In the genomic region with DNA sequence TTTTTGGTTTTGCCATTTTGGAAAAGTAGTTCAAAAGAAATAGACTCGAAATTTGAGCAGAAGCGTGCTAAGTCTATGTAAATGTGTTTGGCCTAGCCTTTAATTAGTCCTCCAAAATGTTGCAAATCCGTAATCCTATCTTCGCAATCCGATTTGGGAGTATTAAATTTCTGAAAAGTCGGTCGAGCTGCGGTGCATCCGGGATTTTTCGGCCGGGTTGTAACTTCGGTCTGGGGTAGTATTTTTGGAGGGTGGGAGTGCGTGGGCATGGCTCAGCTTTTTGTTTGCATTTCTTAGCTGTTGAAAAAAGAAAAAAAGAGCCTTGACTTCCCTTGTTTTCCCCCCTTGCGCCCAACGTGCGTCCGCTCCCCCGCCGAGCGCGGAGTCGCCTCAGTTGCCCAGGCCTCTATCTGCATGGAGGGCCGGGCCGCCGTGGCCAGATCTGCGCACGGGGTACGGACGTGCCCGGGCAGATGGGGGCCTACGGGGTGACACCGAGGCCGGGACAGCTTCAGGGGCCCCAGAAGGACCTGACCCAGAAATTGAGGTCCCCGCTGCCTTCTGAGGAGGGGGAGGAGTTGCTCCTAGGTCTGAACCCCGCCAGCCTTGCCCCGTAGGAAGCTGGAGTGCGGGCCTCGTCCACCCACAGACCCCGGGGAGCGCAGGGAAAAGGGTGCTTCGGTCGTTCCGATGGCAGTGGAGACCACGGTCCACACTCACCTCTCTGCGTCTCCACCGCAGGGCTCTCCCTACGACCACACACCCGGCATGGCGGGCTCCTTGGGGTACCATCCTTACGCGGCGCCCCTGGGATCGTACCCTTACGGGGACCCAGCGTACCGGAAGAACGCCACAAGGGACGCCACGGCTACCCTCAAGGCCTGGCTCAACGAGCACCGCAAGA, we compare ENCODE assay signal across 9 cellular contexts. TPM values are rescaled to one million over a fixed set of nuclear protein-coding genes. Genes with fewer than 3 reads are reported as not detected.
A peak's percentile ranks its signal among the peaks of the same experiment; 100 is the strongest.
DNase-seq lines count a peak whose midpoint lies in the region; ATAC-seq and TF ChIP-seq lines count a peak whose summit lies in the region.
"Had no signal": no experiment of that assay in that cellular context is flagged by ENCODE, and none has a peak within 500 bp of the region (broad histone marks: within the 10 kb centered on the region; RNA-seq: fewer than 3 reads in every experiment).

No MANE protein-coding gene starts in this region.

- no CpG with 5 or more reads among the region's 61 CpGs for WGBS in H9 (ENCODE audit: extremely low coverage, insufficient read length, low lambda C conversion rate)

- H3K4me3 Mint-ChIP-seq in H9: peak overlapping the region; percentile 55 to 79
- peak overlapping the region; percentile 24 for H3K4me3 Mint-ChIP-seq in activated naive CD8-positive, alpha-beta T cell treated with anti-CD3 and anti-CD28 coated beads, Interleukin-2, amount 50 U/mL, for 24 hours

- H3K27ac ChIP-seq in 22Rv1: peak overlapping the region; percentile 100
- H3K27ac ChIP-seq in H9 (ENCODE audit: insufficient read length, low read depth, low read length): no peak overlapping the region
- H3K27ac ChIP-seq in RWPE1: no peak overlapping the region

- H2BK15ac ChIP-seq in H9 (ENCODE audit: low read depth, low read length): no peak overlapping the region

- DNase-seq in H9: no peak
- DNase-seq in activated naive CD8-positive, alpha-beta T cell treated with anti-CD3 and anti-CD28 coated beads, Interleukin-2, amount 50 U/mL, for 24 hours: no peak
- DNase-seq in kidney epithelial cell (ENCODE audit: low read depth): no peak
- DNase-seq in stimulated activated CD4-positive, alpha-beta T cell treated with anti-CD3 and anti-CD28 coated beads, Interleukin-2, amount 100 ng/mL, for 48 hours: no peak
- DNase-seq in NCI-H1417 treated with DMSO at 0.1 percent for 48 hours (lab: John Stamatoyannopoulos, UW): no peak
- DNase-seq in anterior cingulate cortex (lab: John Stamatoyannopoulos, UW): no peak
- DNase-seq in RWPE1 (ENCODE audit: low spot score): no peak
- DNase-seq: effector CD8-positive, alpha-beta T cell had no signal

- peak overlapping the region; percentile 62 for H3K4me3 ChIP-seq in kidney epithelial cell (ENCODE audit: low read depth, low read length)

- no peak overlapping the region for H3T11ph ChIP-seq in H9 (ENCODE audit: low read length)

- H3K18ac ChIP-seq in H9 (ENCODE audit: insufficient read length, low read depth, low read length): no peak overlapping the region

- H2AK5ac ChIP-seq in H9 (ENCODE audit: insufficient read length, low read length): no peak overlapping the region

- H3K56ac ChIP-seq in H9 (ENCODE audit: insufficient read length, low read depth, low read length): no peak overlapping the region

- no peak overlapping the region for H3K9ac ChIP-seq in H9 (ENCODE audit: extremely low read depth, insufficient read length, low read length)

- TF ChIP-seq CTCF in 22Rv1 (IDR thresholded peaks at IDR 0.05) (no peak), H9 (conservative IDR thresholded peaks at IDR 0.05) (no peak), kidney epithelial cell (IDR thresholded peaks at IDR 0.05; ENCODE audit: insufficient read depth, low read length, poor library complexity, severe bottlenecking) (no peak), RWPE1 (conservative IDR thresholded peaks at IDR 0.05; ENCODE audit: low read depth) (no peak)

- H3K9me3 ChIP-seq in H9 (ENCODE audit: control insufficient read depth, low read depth, low read length): no peaks in the 10 kb centered on the region

- H3K36me3 Mint-ChIP-seq in H9 (ENCODE audit: insufficient read depth in 1 of 3, low read depth in 3 of 3): no peaks in the 10 kb centered on the region; a peak in 2 of 7 replicates
- peaks cover 4% of the 10 kb centered on the region for H3K36me3 Mint-ChIP-seq in activated naive CD8-positive, alpha-beta T cell treated with anti-CD3 and anti-CD28 coated beads, Interleukin-2, amount 50 U/mL, for 24 hours (ENCODE audit: low read depth)

- no peaks in the 10 kb centered on the region for H3K36me3 ChIP-seq in kidney epithelial cell (ENCODE audit: control insufficient read depth, insufficient read depth, low read length)

- no peak overlapping the region for H2BK12ac ChIP-seq in H9 (ENCODE audit: insufficient read length, low read depth, low read length)

- peaks cover 0 to 3% of the 10 kb centered on the region in 2 experiments; a peak in 4 of 5 replicates for H3K9me3 Mint-ChIP-seq in H9
- H3K9me3 Mint-ChIP-seq in activated naive CD8-positive, alpha-beta T cell treated with anti-CD3 and anti-CD28 coated beads, Interleukin-2, amount 50 U/mL, for 24 hours: no peaks in the 10 kb centered on the region

- H3K79me1 ChIP-seq in H9 (ENCODE audit: insufficient read depth, low read depth, low read length, poor library complexity, severe bottlenecking): no peaks in the 10 kb centered on the region

- no peaks in the 10 kb centered on the region for H4K20me1 ChIP-seq in H9 (ENCODE audit: control insufficient read depth, insufficient read depth, insufficient read length)

- H4K5ac ChIP-seq in H9 (ENCODE audit: insufficient read length, low read depth, low read length): no peak overlapping the region

- no peak for ATAC-seq in activated naive CD8-positive, alpha-beta T cell treated with anti-CD3 and anti-CD28 coated beads, Interleukin-2, amount 50 U/mL, for 24 hours

- peak overlapping the region; percentile 78 for H3K4me2 ChIP-seq in H9 (ENCODE audit: insufficient read depth, insufficient read length, low read length)

- no peak overlapping the region for H2BK5ac ChIP-seq in H9 (ENCODE audit: insufficient read length, low read length)

- no peaks in the 10 kb centered on the region for H3K4me1 ChIP-seq in H9 (ENCODE audit: insufficient read depth, low read length)

- H3K27me3 Mint-ChIP-seq in H9 (ENCODE audit: low read depth): peaks cover 87% of the 10 kb centered on the region
- H3K27me3 Mint-ChIP-seq in activated naive CD8-positive, alpha-beta T cell treated with anti-CD3 and anti-CD28 coated beads, Interleukin-2, amount 50 U/mL, for 24 hours: peaks cover 77% of the 10 kb centered on the region

- CTCF ChIA-PET in RWPE1 (lab: Yijun Ruan, JAX): interaction anchor here (0.7 to 1.2 kb wide), 3 partner anchors 439 to 646 kb away, joined by 3 to 4 read pairs (median 4); no protein-coding TSS in a partner anchor

- H3K4ac ChIP-seq in H9 (ENCODE audit: low read depth, low read length): no peak overlapping the region

- POLR2A ChIA-PET in RWPE1 (lab: Yijun Ruan, JAX; ENCODE audit: low non-redundant PET): no interaction called here

- H2BK20ac ChIP-seq in H9 (ENCODE audit: low read depth, low read length, poor library complexity, severe bottlenecking): no peak overlapping the region

- H4K8ac ChIP-seq in H9 (replicated peaks; ENCODE audit: insufficient read length, low read depth, low read length): no peak overlapping the region

- H3K79me2 ChIP-seq in H9 (ENCODE audit: insufficient read depth, low read length): no peaks in the 10 kb centered on the region

- no peak overlapping the region for H3K14ac ChIP-seq in H9 (ENCODE audit: insufficient read depth, low read length)

- no peak overlapping the region for H4K91ac ChIP-seq in H9 (ENCODE audit: insufficient read length, low read depth, low read length)

- H3K27me3 ChIP-seq in H9 (ENCODE audit: insufficient read depth, low read length): peaks cover 54% of the 10 kb centered on the region
- H3K27me3 ChIP-seq in kidney epithelial cell (ENCODE audit: control insufficient read depth, insufficient read depth, low read length): peaks cover 46% of the 10 kb centered on the region

- H3K27ac Mint-ChIP-seq in H9: no peak overlapping the region; a peak in 1 of 7 replicates
- no peak overlapping the region for H3K27ac Mint-ChIP-seq in activated naive CD8-positive, alpha-beta T cell treated with anti-CD3 and anti-CD28 coated beads, Interleukin-2, amount 50 U/mL, for 24 hours

- peaks cover 50 to 53% of the 10 kb centered on the region in 2 experiments for H3K4me1 Mint-ChIP-seq in H9
- peaks cover 40% of the 10 kb centered on the region for H3K4me1 Mint-ChIP-seq in activated naive CD8-positive, alpha-beta T cell treated with anti-CD3 and anti-CD28 coated beads, Interleukin-2, amount 50 U/mL, for 24 hours

- no peak overlapping the region for H2AFZ ChIP-seq in H9 (ENCODE audit: low read length)

- peaks cover 43% of the 10 kb centered on the region for H3K23me2 ChIP-seq in H9 (ENCODE audit: insufficient read length, low read depth, low read length, poor library complexity, severe bottlenecking)

- H2BK120ac ChIP-seq in H9 (ENCODE audit: low read depth, low read length, poor library complexity, severe bottlenecking): no peak overlapping the region

- no peak overlapping the region for H3K23ac ChIP-seq in H9 (ENCODE audit: insufficient read length, low read depth, low read length)

RNA-seq across cellular contexts. Expression of a gene that starts 1.3 kb away (rescaled TPM):
- total RNA-seq in H9 (2021) (0.26 and 0.59 TPM in 2 replicates), kidney epithelial cell (1.6 and 2.0 TPM in 2 replicates)
